Comparison of ENCODE assay signal across 1 cellular context in the genomic region with DNA sequence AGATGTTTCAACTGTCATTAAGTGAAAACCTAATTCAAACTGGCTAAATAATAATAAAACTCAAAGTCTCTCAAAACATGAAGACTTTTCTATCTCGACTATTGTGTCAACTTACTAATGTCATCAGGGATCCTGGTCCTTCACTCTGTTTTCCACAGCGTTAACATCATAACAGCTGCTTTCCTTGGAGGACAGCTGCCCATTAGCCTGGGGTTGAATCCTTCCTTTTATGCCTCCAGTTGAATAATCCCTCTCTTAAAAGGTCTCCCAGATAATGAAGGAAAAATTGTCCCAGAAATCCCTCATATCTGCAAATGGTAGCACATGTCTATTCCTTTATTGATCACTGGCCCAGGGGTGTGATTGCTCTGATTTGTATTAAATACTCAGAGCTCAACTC.
TF ChIP-seq lines count a peak whose summit lies in the region.

No MANE protein-coding gene starts in this region.

TF ChIP-seq in GM23338, 12 proteins besides CTCF, POLR2A, EP300 and RAD21 (continued from another document):
- TF ChIP-seq ZNF462 (CRISPR knock-in tag; IDR thresholded peaks at IDR 0.05) (no peak), REST (IDR thresholded peaks at IDR 0.05; ENCODE audit: unreplicated experiment) (no peak)
